Comparison of ENCODE assay signal across 9 cellular contexts in genomic region chrX:102651242-102651967, GRCh38. TPM values are rescaled to one million over a fixed set of nuclear protein-coding genes. Genes with fewer than 3 reads are reported as not detected.
DNase-seq lines count a peak whose midpoint lies in the region; ATAC-seq and TF ChIP-seq lines count a peak whose summit lies in the region.
"Had no signal": no experiment of that assay in that cellular context is flagged by ENCODE, and none has a peak within 500 bp of the region (broad histone marks: within the 10 kb centered on the region; RNA-seq: fewer than 3 reads in every experiment).

GPRASP1 (plus strand) TSS chrX:102651483; CDS start chrX:102653914, 2,431 bp downstream.

- peaks cover 5% of the 10 kb centered on the region for H3K27me3 Mint-ChIP-seq in endothelial cell (ENCODE audit: unreplicated experiment)
- no peaks in the 10 kb centered on the region for H3K27me3 Mint-ChIP-seq in stimulated activated memory B cell treated with anti-CD40 and anti-IgM and Interleukin-4, amounts not matched to agents 10 μg/mL and 1 μg/mL and 100 μg/mL, for 72 hours

- H3K27ac Mint-ChIP-seq in endothelial cell (ENCODE audit: unreplicated experiment) = no peak within 1 kb of the TSS
- H3K27ac Mint-ChIP-seq in stimulated activated memory B cell treated with anti-CD40 and anti-IgM and Interleukin-4, amounts not matched to agents 10 μg/mL and 1 μg/mL and 100 μg/mL, for 72 hours = peak within 1 kb of the TSS; percentile 89

- DNase-seq in DMS79 (lab: John Stamatoyannopoulos, UW) (peak; percentile 33), endothelial cell (ENCODE audit: low spot score) (peak; percentile 30), midbrain (lab: John Stamatoyannopoulos, UW) (peak; percentile 25), NCI-H187 (lab: John Stamatoyannopoulos, UW) (no peak)
- DNase-seq in activated CD8-positive, alpha-beta memory T cell treated with anti-CD3 and anti-CD28 coated beads, Interleukin-2, amount 50 U/mL, for 1 hour (ENCODE audit: extremely low read depth) = peak; percentile 34

- H3K9me3 Mint-ChIP-seq in endothelial cell (ENCODE audit: unreplicated experiment) = no peaks in the 10 kb centered on the region
- no peaks in the 10 kb centered on the region for H3K9me3 Mint-ChIP-seq in stimulated activated memory B cell treated with anti-CD40 and anti-IgM and Interleukin-4, amounts not matched to agents 10 μg/mL and 1 μg/mL and 100 μg/mL, for 72 hours

- peaks cover 8% of the 10 kb centered on the region; the same call in 1 of the 2 replicates for H3K36me3 ChIP-seq in KOPT-K1 (ENCODE audit: insufficient read depth, low read length)

- H3K4me3 Mint-ChIP-seq in endothelial cell (ENCODE audit: unreplicated experiment) = peak within 1 kb of the TSS; percentile 87
- H3K4me3 Mint-ChIP-seq in stimulated activated memory B cell treated with anti-CD40 and anti-IgM and Interleukin-4, amounts not matched to agents 10 μg/mL and 1 μg/mL and 100 μg/mL, for 72 hours = peak within 1 kb of the TSS; percentile 99

- peaks cover 13% of the 10 kb centered on the region for H3K4me1 Mint-ChIP-seq in endothelial cell (ENCODE audit: unreplicated experiment)
- peaks cover 6% of the 10 kb centered on the region for H3K4me1 Mint-ChIP-seq in stimulated activated memory B cell treated with anti-CD40 and anti-IgM and Interleukin-4, amounts not matched to agents 10 μg/mL and 1 μg/mL and 100 μg/mL, for 72 hours

- peak; percentile 63 for ATAC-seq in stimulated activated memory B cell treated with anti-CD40 and anti-IgM and Interleukin-4, amounts not matched to agents 10 μg/mL and 1 μg/mL and 100 μg/mL, for 72 hours
- no peak for ATAC-seq in HG02852 (IDR thresholded peaks at IDR 0.05; ENCODE audit: unreplicated experiment)
- ATAC-seq: HCT116 had no signal

- H3K27ac ChIP-seq in KOPT-K1 (ENCODE audit: low read depth, low read length, poor library complexity, severe bottlenecking) = peak within 1 kb of the TSS; percentile 62

- TF ChIP-seq CTCF in endothelial cell (IDR thresholded peaks at IDR 0.05; ENCODE audit: unreplicated experiment) = no peak

- peaks cover 4% of the 10 kb centered on the region for H3K36me3 Mint-ChIP-seq in endothelial cell (ENCODE audit: low read depth, unreplicated experiment)
- peaks cover 19% of the 10 kb centered on the region for H3K36me3 Mint-ChIP-seq in stimulated activated memory B cell treated with anti-CD40 and anti-IgM and Interleukin-4, amounts not matched to agents 10 μg/mL and 1 μg/mL and 100 μg/mL, for 72 hours

- H3K9me3 ChIP-seq in KOPT-K1 (ENCODE audit: insufficient read depth, low read length, poor library complexity, severe bottlenecking) = no peaks in the 10 kb centered on the region

RNA-seq across cellular contexts. Expression of gene GPRASP1, which starts in this region (rescaled TPM):
- 3.9 TPM for total RNA-seq in endothelial cell (ENCODE audit: unreplicated experiment)

Comparison
In these comparisons a context has a peak if more than half of its experiments do, and no peak if none do; other contexts are left out.
1. DNase-seq: peak in DMS79 (single experiment), activated CD8-positive, alpha-beta memory T cell treated with anti-CD3 and anti-CD28 coated beads, Interleukin-2, amount 50 U/mL, for 1 hour (single experiment), endothelial cell (single experiment) and midbrain (single experiment); none in NCI-H187 (0 of 2).